8 cellular contexts compared by ENCODE assay signal in genomic region chr5:96079075-96079474, GRCh38.
DNase-seq lines count a peak whose midpoint lies in the region; TF ChIP-seq lines count a peak whose summit lies in the region.
"Had no signal": no experiment of that assay in that cellular context is flagged by ENCODE, and none has a peak within 500 bp of the region (broad histone marks: within the 10 kb centered on the region; RNA-seq: fewer than 3 reads in every experiment).

No MANE protein-coding gene starts in this region.

- TF ChIP-seq CTCF in NB4 (IDR thresholded peaks at IDR 0.05; ENCODE audit: low read depth, low read length) (no peak), choroid plexus epithelial cell (conservative IDR thresholded peaks at IDR 0.05; ENCODE audit: low read depth, low read length) (no peak)

- TF ChIP-seq POLR2A in NB4 (IDR thresholded peaks at IDR 0.05; ENCODE audit: extremely low read depth, insufficient read length): no peak

- H3K4me3 ChIP-seq in NB4 (ENCODE audit: low read depth, low read length): no peak overlapping the region
- H3K4me3 ChIP-seq in choroid plexus epithelial cell (ENCODE audit: low read depth, low read length): no peak overlapping the region

- DNase-seq in GM04504 (ENCODE audit: low read depth) (peak; percentile 78), NB4 (ENCODE audit: low read depth) (peak; percentile 6), choroid plexus epithelial cell (ENCODE audit: low read depth) (peak; percentile 89), NCI-H774 (lab: John Stamatoyannopoulos, UW) (no peak), HT-29 (ENCODE audit: low spot score) (no peak), NCI-H2196 (lab: John Stamatoyannopoulos, UW; ENCODE audit: unreplicated experiment) (no peak)
- DNase-seq in stimulated activated CD4-positive, alpha-beta T cell treated with anti-CD3 and anti-CD28 coated beads, Interleukin-12 subunit alpha, Interleukin-12 subunit beta, amount 100 ng/mL, for 48 hours (ENCODE audit: low read depth in 2 of 3, low spot score in 1 of 3): peak in 2 of 3 donors; percentile 34 to 55
- DNase-seq: caudate nucleus had no signal

Comparison
In these comparisons a context has a peak if more than half of its experiments do, and no peak if none do; other contexts are left out.
1. DNase-seq: peak in GM04504 (single experiment), NB4 (single experiment), choroid plexus epithelial cell (single experiment) and stimulated activated CD4-positive, alpha-beta T cell treated with anti-CD3 and anti-CD28 coated beads, Interleukin-12 subunit alpha, Interleukin-12 subunit beta, amount 100 ng/mL, for 48 hours (2 of 3); none in NCI-H774 (single experiment), HT-29 (single experiment) and NCI-H2196 (single experiment).